ENCODE assay signal across 1 cellular context in the genomic region with DNA sequence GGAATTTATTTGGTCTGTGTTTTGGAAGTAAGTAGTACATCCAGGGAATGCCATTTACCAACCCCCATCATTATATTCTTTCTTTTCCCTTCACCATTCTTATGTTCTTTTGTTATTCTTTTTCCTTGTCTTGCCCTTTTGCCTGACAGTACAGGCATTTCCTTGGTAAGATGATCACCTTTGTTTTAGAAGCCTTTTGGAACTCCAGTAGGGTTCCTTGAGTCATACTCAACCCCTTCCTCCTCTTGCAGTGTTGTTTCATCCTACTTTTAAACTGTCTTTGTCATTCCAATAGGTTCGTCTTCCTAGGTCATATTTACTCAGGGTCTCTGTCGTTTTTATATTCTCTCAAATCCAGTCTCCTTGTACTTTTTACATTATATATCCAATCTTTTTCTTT.
TF ChIP-seq lines count a peak whose summit lies in the region.

No MANE protein-coding gene starts in this region.

TF ChIP-seq in K562, 482 proteins besides CTCF, POLR2A, EP300 and RAD21:
- 0 out of 2 replicates have a peak, but pooled peaks have one; percentile 5 for TF ChIP-seq RBFOX2 (IDR thresholded peaks at IDR 0.05; ENCODE audit: low read depth, low read length)
- no peak for TF ChIP-seq SREBF2 (CRISPR knock-in tag; IDR thresholded peaks at IDR 0.05)
